ENCODE assay signal across 22 cellular contexts in the genomic region with DNA sequence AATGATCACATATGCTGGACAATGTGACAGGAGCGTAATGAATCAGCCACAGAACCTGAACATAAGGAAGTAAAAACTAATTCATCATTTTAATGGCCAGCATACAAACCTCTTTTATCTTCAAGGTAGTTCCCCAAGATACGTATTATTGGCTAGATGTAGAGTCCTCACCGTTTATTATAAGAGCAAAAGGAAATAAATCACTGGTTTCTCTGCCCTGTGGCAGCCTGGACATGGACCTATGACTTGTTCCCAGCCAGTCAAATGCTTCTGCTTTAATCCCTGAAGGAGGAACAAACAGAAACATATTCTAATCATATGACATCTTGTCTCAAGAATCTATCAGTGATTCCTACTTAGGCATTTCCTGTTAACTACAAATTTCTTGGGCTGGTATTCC.
A peak's percentile ranks its signal among the peaks of the same experiment; 100 is the strongest.
DNase-seq lines count a peak whose midpoint lies in the region; ATAC-seq, FAIRE-seq and TF ChIP-seq lines count a peak whose summit lies in the region.
"Had no signal": no experiment of that assay in that cellular context is flagged by ENCODE, and none has a peak within 500 bp of the region (broad histone marks: within the 10 kb centered on the region; RNA-seq: fewer than 3 reads in every experiment).

No MANE protein-coding gene starts in this region.

- H3K4me3 ChIP-seq in bronchial epithelial cell (ENCODE audit: low read depth, low read length): no peak overlapping the region
- H3K4me3 ChIP-seq in A673 (ENCODE audit: low read depth, low read length, poor library complexity, severe bottlenecking): no peak overlapping the region
- H3K4me3 ChIP-seq: esophagus squamous epithelium, K562, lung, right lobe of liver, tibial artery had no signal

- no peak for FAIRE-seq in bronchial epithelial cell (lab: Jason Lieb, UNC)
- FAIRE-seq: H54, K562 had no signal

- no peaks in the 10 kb centered on the region for H3K36me3 ChIP-seq in bronchial epithelial cell (ENCODE audit: control insufficient read depth, insufficient read depth, low read length)
- no peaks in the 10 kb centered on the region for H3K36me3 ChIP-seq in A673 (ENCODE audit: insufficient read depth, low read length, poor library complexity, severe bottlenecking)
- H3K36me3 ChIP-seq: esophagus squamous epithelium, right lobe of liver, tibial artery had no signal

- no peaks in the 10 kb centered on the region for H3K4me1 ChIP-seq in A673 (ENCODE audit: insufficient read depth, low read length, poor library complexity, severe bottlenecking)
- H3K4me1 ChIP-seq: right lobe of liver, tibial artery had no signal

- TF ChIP-seq CTCF in bronchial epithelial cell (IDR thresholded peaks at IDR 0.05; ENCODE audit: insufficient read depth, low read length, severe bottlenecking): no peak
- TF ChIP-seq CTCF in A673 (conservative IDR thresholded peaks at IDR 0.05; ENCODE audit: low read depth, low read length): no peak

- CTCF ChIA-PET in A673 (lab: Charles Lee): no interaction called here

- no peak for ATAC-seq in GM21528 (IDR thresholded peaks at IDR 0.05; ENCODE audit: low FRiP score, unreplicated experiment)
- ATAC-seq: K562, right lobe of liver had no signal

- no peaks in the 10 kb centered on the region for H3K9me3 ChIP-seq in A673 (ENCODE audit: low read depth, low read length, poor library complexity, severe bottlenecking)
- H3K9me3 ChIP-seq: esophagus squamous epithelium, right lobe of liver, tibial artery had no signal

- POLR2A ChIA-PET in A673 (lab: Charles Lee; ENCODE audit: low non-redundant PET): no interaction called here

- DNase-seq in EH (ENCODE audit: low read depth) (peak; percentile 42), HT1080 (ENCODE audit: low read depth) (peak; percentile 51), bronchial epithelial cell (ENCODE audit: low read depth) (peak; percentile 58), kidney glomerular epithelial cell (lab: John Stamatoyannopoulos, UW) (peak; percentile 22), activated gamma-delta T cell treated with Interleukin-2 at 50 U/mL for 16 hours (no peak), HuH-7 (ENCODE audit: low spot score) (no peak), A673 (ENCODE audit: low spot score) (no peak)
- DNase-seq: activated CD4-positive, alpha-beta T cell treated with anti-CD3 and anti-CD28 coated beads for 48 hours; amniotic stem cell; DND-41; esophagus squamous epithelium; naive B cell; NCI-H2029; NCI-H446; right lobe of liver; stimulated activated naive CD4-positive, alpha-beta T cell; tibial artery had no signal

- no TSS peak for BruUV-seq in A673 (replicated peaks; lab: Mats Ljungman, UMichigan)

- intact Hi-C loops in A673 (cut with micrococcal nuclease; ENCODE audit: unreplicated experiment): no loop called here

- H3K27ac ChIP-seq in A673 (ENCODE audit: low read depth, low read length, poor library complexity, severe bottlenecking): no peak overlapping the region
- H3K27ac ChIP-seq: right lobe of liver, RWPE1, tibial artery had no signal

- H3K27me3 ChIP-seq in bronchial epithelial cell (ENCODE audit: control insufficient read depth, insufficient read depth, low read length): no peaks in the 10 kb centered on the region
- no peaks in the 10 kb centered on the region for H3K27me3 ChIP-seq in A673 (replicated peaks; ENCODE audit: insufficient read depth, low read depth, low read length, poor library complexity)
- H3K27me3 ChIP-seq: esophagus squamous epithelium, right lobe of liver, tibial artery had no signal

Comparison
In these comparisons a context has a peak if more than half of its experiments do, and no peak if none do; other contexts are left out.
1. DNase-seq: peak in EH (single experiment), HT1080 (single experiment), bronchial epithelial cell (single experiment) and kidney glomerular epithelial cell (single experiment); none in activated gamma-delta T cell treated with Interleukin-2 at 50 U/mL for 16 hours (single experiment), HuH-7 (single experiment) and A673 (single experiment).